In genomic region chrX:87272491-87272890, GRCh38 we compare ENCODE assay signal across 20 cellular contexts.
DNase-seq lines count a peak whose midpoint lies in the region; ATAC-seq, FAIRE-seq and TF ChIP-seq lines count a peak whose summit lies in the region.
"Had no signal": no experiment of that assay in that cellular context is flagged by ENCODE, and none has a peak within 500 bp of the region (broad histone marks: within the 10 kb centered on the region; RNA-seq: fewer than 3 reads in every experiment).

No MANE protein-coding gene starts in this region.

- H2BK5ac ChIP-seq in mesendoderm (ENCODE audit: low read length) = no peak overlapping the region

- no peak overlapping the region for H4K8ac ChIP-seq in mesendoderm (ENCODE audit: low read depth, low read length)

- H2BK15ac ChIP-seq in mesendoderm (replicated peaks; ENCODE audit: low read depth) = no peak overlapping the region

- H3K4me1 ChIP-seq in mesendoderm (ENCODE audit: control insufficient read depth, low read depth, low read length) = no peaks in the 10 kb centered on the region
- no peaks in the 10 kb centered on the region for H3K4me1 ChIP-seq in breast epithelium
- H3K4me1 ChIP-seq: BE2C; BLaER1 treated with 17β-estradiol and CSF1 and Interleukin-3, amounts not matched to agents 10 nM and 100 nM had no signal

- H3K56ac ChIP-seq in mesendoderm (ENCODE audit: low read length) = no peak overlapping the region

- H2AK5ac ChIP-seq in mesendoderm (ENCODE audit: low read length) = no peak overlapping the region

- H2BK120ac ChIP-seq in mesendoderm (ENCODE audit: low read depth, low read length) = no peak overlapping the region

- H3K9me3 Mint-ChIP-seq in WTC11 = no peaks in the 10 kb centered on the region
- H3K9me3 Mint-ChIP-seq in natural killer cell treated with Interleukin-12 subunit alpha and Interleukin-12 subunit beta and Interleukin-15 and Interleukin-18, amount 100 ng/mL, for 72 hours = no peaks in the 10 kb centered on the region
- H3K9me3 Mint-ChIP-seq: CD4-positive, alpha-beta T cell; CD8-positive, alpha-beta memory T cell; HFFc6 had no signal

- no peak overlapping the region for H3K18ac ChIP-seq in mesendoderm (ENCODE audit: low read length)

- H3K4me3 ChIP-seq in mesendoderm (ENCODE audit: low read length) (no peak overlapping the region), breast epithelium (no peak overlapping the region)
- H3K4me3 ChIP-seq: BLaER1 treated with 17β-estradiol and CSF1 and Interleukin-3, amounts not matched to agents 10 nM and 100 nM; HAP-1 had no signal

- DNase-seq in D721Med (ENCODE audit: insufficient read length, low spot score) (no peak), WTC11 (ENCODE audit: low spot score) (no peak), mesendoderm (peak; percentile 2), breast epithelium (ENCODE audit: low spot score in 2 of 2) (no peak), NCI-H82 (lab: John Stamatoyannopoulos, UW) (no peak)
- no peak for DNase-seq in natural killer cell treated with Interleukin-12 subunit alpha and Interleukin-12 subunit beta and Interleukin-15 and Interleukin-18, amount 100 ng/mL, for 72 hours (ENCODE audit: low spot score)
- DNase-seq: AML-193; BE2C; CD4-positive, alpha-beta T cell; CD8-positive, alpha-beta memory T cell; DMS153; DND-41; HFFc6 had no signal

- H3K36me3 Mint-ChIP-seq in WTC11 = peaks cover 2% of the 10 kb centered on the region
- H3K36me3 Mint-ChIP-seq in natural killer cell treated with Interleukin-12 subunit alpha and Interleukin-12 subunit beta and Interleukin-15 and Interleukin-18, amount 100 ng/mL, for 72 hours = no peaks in the 10 kb centered on the region
- H3K36me3 Mint-ChIP-seq: CD14-positive monocyte; CD8-positive, alpha-beta memory T cell had no signal

- intact Hi-C loops in breast epithelium (cut with DNase I; ENCODE audit: low total_unique reads) = no loop called here

- H3K23ac ChIP-seq in mesendoderm (ENCODE audit: low read length) = no peak overlapping the region

- peak overlapping the region; percentile 58 for H3K27ac Mint-ChIP-seq in WTC11
- no peak overlapping the region for H3K27ac Mint-ChIP-seq in natural killer cell treated with Interleukin-12 subunit alpha and Interleukin-12 subunit beta and Interleukin-15 and Interleukin-18, amount 100 ng/mL, for 72 hours
- H3K27ac Mint-ChIP-seq: CD14-positive monocyte; CD4-positive, alpha-beta T cell; CD8-positive, alpha-beta memory T cell; HFFc6 had no signal

- no peak overlapping the region for H3K4ac ChIP-seq in mesendoderm (ENCODE audit: low read depth, low read length)

- ATAC-seq in WTC11 = no peak
- ATAC-seq in natural killer cell treated with Interleukin-12 subunit alpha and Interleukin-12 subunit beta and Interleukin-15 and Interleukin-18, amount 100 ng/mL, for 72 hours = no peak

- H3K4me3 Mint-ChIP-seq in WTC11 = no peak overlapping the region
- H3K4me3 Mint-ChIP-seq in natural killer cell treated with Interleukin-12 subunit alpha and Interleukin-12 subunit beta and Interleukin-15 and Interleukin-18, amount 100 ng/mL, for 72 hours = no peak overlapping the region
- H3K4me3 Mint-ChIP-seq: CD14-positive monocyte; CD4-positive, alpha-beta T cell; CD8-positive, alpha-beta memory T cell; HFFc6 had no signal

- CTCF ChIA-PET in WTC11 (lab: Charles Lee) = no interaction called here

- FAIRE-seq in D721Med (lab: Jason Lieb, UNC) = peak; percentile 29
- FAIRE-seq: A204.1, G401.6, GM12892 had no signal

- no peak overlapping the region for H4K5ac ChIP-seq in mesendoderm (ENCODE audit: low read length)

- H3K79me2 ChIP-seq in mesendoderm (ENCODE audit: control insufficient read depth, insufficient read depth, low read length) = no peaks in the 10 kb centered on the region

- no peak overlapping the region for H3K4me2 ChIP-seq in mesendoderm (ENCODE audit: low read length)
- H3K4me2 ChIP-seq: BLaER1 treated with 17β-estradiol and CSF1 and Interleukin-3, amounts not matched to agents 10 nM and 100 nM had no signal

- no peaks in the 10 kb centered on the region for H3K36me3 ChIP-seq in mesendoderm (ENCODE audit: control insufficient read depth, insufficient read depth, low read length)
- H3K36me3 ChIP-seq in breast epithelium = no peaks in the 10 kb centered on the region
- H3K36me3 ChIP-seq: BE2C; BLaER1 treated with 17β-estradiol and CSF1 and Interleukin-3, amounts not matched to agents 10 nM and 100 nM; HAP-1 had no signal

- TF ChIP-seq CTCF in D721Med (IDR thresholded peaks at IDR 0.05; ENCODE audit: insufficient read depth, missing control alignments) (no peak), WTC11 (IDR thresholded peaks at IDR 0.05) (no peak), breast epithelium (IDR thresholded peaks at IDR 0.05) (no peak)

- no peaks in the 10 kb centered on the region for H3K79me1 ChIP-seq in mesendoderm (ENCODE audit: low read length)

- H3K9me3 ChIP-seq in breast epithelium = no peaks in the 10 kb centered on the region
- H3K9me3 ChIP-seq: BE2C, HAP-1 had no signal

- no peak overlapping the region for H3K27ac ChIP-seq in mesendoderm (ENCODE audit: low read depth, low read length)
- H3K27ac ChIP-seq in breast epithelium = no peak overlapping the region
- H3K27ac ChIP-seq: 22Rv1; BLaER1 treated with 17β-estradiol and CSF1 and Interleukin-3, amounts not matched to agents 10 nM and 100 nM had no signal

- peaks cover 17% of the 10 kb centered on the region for H3K4me1 Mint-ChIP-seq in WTC11
- no peaks in the 10 kb centered on the region for H3K4me1 Mint-ChIP-seq in natural killer cell treated with Interleukin-12 subunit alpha and Interleukin-12 subunit beta and Interleukin-15 and Interleukin-18, amount 100 ng/mL, for 72 hours (ENCODE audit: low read depth in 2 of 2)
- H3K4me1 Mint-ChIP-seq: CD14-positive monocyte; CD8-positive, alpha-beta memory T cell had no signal

- H3K9ac ChIP-seq in mesendoderm (ENCODE audit: low read length) = no peak overlapping the region
- H3K9ac ChIP-seq: BLaER1 treated with 17β-estradiol and CSF1 and Interleukin-3, amounts not matched to agents 10 nM and 100 nM had no signal

- H3K27me3 Mint-ChIP-seq in WTC11 (ENCODE audit: low read depth) = no peaks in the 10 kb centered on the region
- H3K27me3 Mint-ChIP-seq in natural killer cell treated with Interleukin-12 subunit alpha and Interleukin-12 subunit beta and Interleukin-15 and Interleukin-18, amount 100 ng/mL, for 72 hours = no peaks in the 10 kb centered on the region
- H3K27me3 Mint-ChIP-seq: CD4-positive, alpha-beta T cell had no signal

- H3K27me3 ChIP-seq in mesendoderm (ENCODE audit: insufficient read depth, low read length, poor library complexity) (no peaks in the 10 kb centered on the region), breast epithelium (no peaks in the 10 kb centered on the region)
- H3K27me3 ChIP-seq: BE2C had no signal

- no peak for TF ChIP-seq POLR2A in breast epithelium (IDR thresholded peaks at IDR 0.05)

- POLR2A ChIA-PET in WTC11 (lab: Charles Lee) = no interaction called here

TF ChIP-seq in WTC11, 78 proteins besides CTCF, POLR2A, EP300 and RAD21:
- TF ChIP-seq CREM (CRISPR knock-in tag; IDR thresholded peaks at IDR 0.05) (no peak), CBFB (CRISPR knock-in tag; IDR thresholded peaks at IDR 0.05; ENCODE audit: low read depth) (no peak), ZNF423 (CRISPR knock-in tag; IDR thresholded peaks at IDR 0.05) (no peak), ZNF317 (CRISPR knock-in tag; IDR thresholded peaks at IDR 0.05; ENCODE audit: borderline replicate concordance, low read depth) (no peak), ZNF138 (CRISPR knock-in tag; conservative IDR thresholded peaks at IDR 0.05) (no peak), ATF3 (CRISPR knock-in tag; conservative IDR thresholded peaks at IDR 0.05) (no peak)
